1 cellular context compared by ENCODE assay signal in genomic region chr16:31181102-31181830, GRCh38.
TF ChIP-seq lines count a peak whose summit lies in the region.

No MANE protein-coding gene starts in this region.

TF ChIP-seq in SK-N-SH treated with all-trans-retinoic acid at 6 μM for 48 hours, 23 proteins besides CTCF, POLR2A, EP300 and RAD21 (continued from another document):
- TF ChIP-seq PATZ1 (CRISPR knock-in tag; IDR thresholded peaks at IDR 0.05; ENCODE audit: borderline replicate concordance), result no peak
